Comparison of ENCODE assay signal across 20 cellular contexts in genomic region chr21:41582866-41583265, GRCh38.
DNase-seq lines count a peak whose midpoint lies in the region; ATAC-seq, FAIRE-seq and TF ChIP-seq lines count a peak whose summit lies in the region.
"Had no signal": no experiment of that assay in that cellular context is flagged by ENCODE, and none has a peak within 500 bp of the region (broad histone marks: within the 10 kb centered on the region; RNA-seq: fewer than 3 reads in every experiment).

No MANE protein-coding gene starts in this region.

- H3K4me2 ChIP-seq in A549, result peak overlapping the region; percentile 16; the same call in 2 of the 3 replicates
- H3K4me2 ChIP-seq in HepG2 (ENCODE audit: low read depth, low read length), result peak overlapping the region; percentile 73
- H3K4me2 ChIP-seq: GM23338 had no signal

- TF ChIP-seq EP300 in A549 (IDR thresholded peaks at IDR 0.05) (no peak), HepG2 (IDR thresholded peaks at IDR 0.05; ENCODE audit: low read depth in 2 of 2, low read length in 2 of 2) (no peak), HepG2 (CRISPR knock-in tag; IDR thresholded peaks at IDR 0.05; ENCODE audit: borderline replicate concordance) (no peak)

- H3K9me3 Mint-ChIP-seq in activated naive CD4-positive, alpha-beta T cell treated with anti-CD3 and anti-CD28 coated beads, Interleukin-2, amount 50 U/mL, for 72 hours, result peaks cover 4 to 5% of the 10 kb centered on the region in 2 donors

- intact Hi-C loops in body of pancreas (cut with DNase I) (no loop called here), HepG2 (cut with micrococcal nuclease; ENCODE audit: unreplicated experiment) (loop anchor here (1.0 kb wide), 1 partner anchor 26 kb away; no protein-coding TSS in a partner anchor), prostate gland (cut with DNase I) (no loop called here)

- H3K36me3 ChIP-seq in body of pancreas (replicated peaks in 1 of 2; ENCODE audit: insufficient read depth in 1 of 2, low read depth in 2 of 2), result no peaks in the 10 kb centered on the region
- H3K36me3 ChIP-seq in HepG2 (replicated peaks in 1 of 2; ENCODE audit: control insufficient read depth in 1 of 2, insufficient read depth in 2 of 2, low read length in 2 of 2), result no peaks in the 10 kb centered on the region
- H3K36me3 ChIP-seq in prostate gland, result no peaks in the 10 kb centered on the region
- no peaks in the 10 kb centered on the region for H3K36me3 ChIP-seq in BE2C

- ATAC-seq in A549, result no peak
- ATAC-seq in body of pancreas, result no peak
- peak; percentile 21 for ATAC-seq in HepG2
- no peak for ATAC-seq in activated naive CD4-positive, alpha-beta T cell treated with anti-CD3 and anti-CD28 coated beads, Interleukin-2, amount 50 U/mL, for 72 hours
- ATAC-seq in HG03439 (IDR thresholded peaks at IDR 0.05; ENCODE audit: unreplicated experiment), result no peak
- no peak for ATAC-seq in HG03095 (IDR thresholded peaks at IDR 0.05; ENCODE audit: unreplicated experiment)

- 83% methylated on average over 7 of the region's 7 CpGs for WGBS in A549 (ENCODE audit: missing lambda C conversion rate)
- 42 to 51% methylated on average over 7 of the region's 7 CpGs for WGBS in body of pancreas, 2 donors
- WGBS in HepG2 (ENCODE audit: low lambda C conversion rate), result 33% methylated on average over 5 of the region's 7 CpGs
- 70% methylated on average over 7 of the region's 7 CpGs for WGBS in prostate gland

- peaks cover 6% of the 10 kb centered on the region; the same call in 2 of the 3 replicates for H3K4me1 ChIP-seq in A549
- peaks cover 23% of the 10 kb centered on the region for H3K4me1 ChIP-seq in body of pancreas
- peaks cover 53% of the 10 kb centered on the region for H3K4me1 ChIP-seq in HepG2 (ENCODE audit: insufficient read depth, low read length)
- peaks cover 15% of the 10 kb centered on the region for H3K4me1 ChIP-seq in prostate gland (replicated peaks)
- no peaks in the 10 kb centered on the region for H3K4me1 ChIP-seq in BE2C

- H3K9me3 ChIP-seq in A549 (peaks cover 7% of the 10 kb centered on the region; the same call in 1 of the 3 replicates), body of pancreas (no peaks in the 10 kb centered on the region), HepG2 (ENCODE audit: low read length) (peaks cover 7% of the 10 kb centered on the region), prostate gland (no peaks in the 10 kb centered on the region), BE2C (no peaks in the 10 kb centered on the region; the same call in 1 of the 2 replicates)

- POLR2A ChIA-PET in A549 (lab: Yijun Ruan, JAX) (no interaction called here), HepG2 (lab: Yijun Ruan, JAX) (no interaction called here)

- no peak for TF ChIP-seq RAD21 in A549 (conservative IDR thresholded peaks at IDR 0.05 in 1 of 2, IDR thresholded peaks at IDR 0.05 in 1 of 2)
- no peak for TF ChIP-seq RAD21 in HepG2 (CRISPR knock-in tag; IDR thresholded peaks at IDR 0.05)

- BruUV-seq in HepG2 (replicated peaks; lab: Mats Ljungman, UMichigan), result no TSS peak

- in situ Hi-C loops in HepG2 (cut with HindIII; ENCODE audit: extremely low pct_ligation_motif_present, low pct_unique_long_range_greater_than_20kb), result no loop called here

- no peak for DNase-seq in A549 (ENCODE audit: low read depth in 1 of 2, low spot score in 1 of 2)
- DNase-seq in body of pancreas, result no peak
- DNase-seq in HepG2 (ENCODE audit: low spot score), result no peak
- DNase-seq in prostate gland (ENCODE audit: low spot score), result no peak
- DNase-seq in activated naive CD4-positive, alpha-beta T cell treated with anti-CD3 and anti-CD28 coated beads, Interleukin-2, amount 50 U/mL, for 72 hours (ENCODE audit: low spot score in 2 of 2), result no peak
- DNase-seq in BE2C, result no peak
- DNase-seq: DMS 273 treated with DMSO at 0.1 percent for 48 hours, GF-D8, MV-4-11, NCI-H2171 treated with DMSO at 0.1 percent for 48 hours, NCI-H446 treated with DMSO at 0.1 percent for 48 hours, NCI-H748 treated with DMSO at 0.1 percent for 48 hours, OCI-M1, Right ventricle myocardium superior had no signal

- H4K20me1 ChIP-seq in HepG2 (ENCODE audit: insufficient read depth, low read length), result no peaks in the 10 kb centered on the region

- CTCF ChIA-PET in A549 (lab: Yijun Ruan, JAX) (interaction anchor here (0.9 kb wide), 1 partner anchor 300 kb away, joined by 3 read pairs; no protein-coding TSS in a partner anchor), HepG2 (lab: Yijun Ruan, JAX; ENCODE audit: low intra/inter-chr PET ratio, low total read pairs) (no interaction called here)

- no peaks in the 10 kb centered on the region for H3K27me3 ChIP-seq in body of pancreas
- H3K27me3 ChIP-seq in HepG2 (ENCODE audit: control insufficient read depth in 1 of 2, insufficient read depth in 2 of 2, low read length in 2 of 2), result no peaks in the 10 kb centered on the region
- no peaks in the 10 kb centered on the region for H3K27me3 ChIP-seq in prostate gland (replicated peaks; ENCODE audit: insufficient read depth)
- H3K27me3 ChIP-seq in BE2C, result no peaks in the 10 kb centered on the region

- H3K79me2 ChIP-seq in HepG2 (ENCODE audit: insufficient read depth, low read length), result no peaks in the 10 kb centered on the region

- H2AFZ ChIP-seq in HepG2 (ENCODE audit: low read length), result no peak overlapping the region

- TF ChIP-seq POLR2A in A549 (IDR thresholded peaks at IDR 0.05; ENCODE audit: low read length) (no peak), body of pancreas (IDR thresholded peaks at IDR 0.05) (no peak), HepG2 (IDR thresholded peaks at IDR 0.05; ENCODE audit: insufficient read depth in 1 of 2, low read depth in 2 of 2, low read length in 2 of 2) (no peak), prostate gland (IDR thresholded peaks at IDR 0.05) (no peak)

- H3K36me3 Mint-ChIP-seq in activated naive CD4-positive, alpha-beta T cell treated with anti-CD3 and anti-CD28 coated beads, Interleukin-2, amount 50 U/mL, for 72 hours, result peaks cover 0 to 5% of the 10 kb centered on the region in 2 donors
- H3K36me3 Mint-ChIP-seq: CD14-positive monocyte had no signal

- TF ChIP-seq CTCF in A549 (IDR thresholded peaks at IDR 0.05), result no peak
- no peak for TF ChIP-seq CTCF in body of pancreas (IDR thresholded peaks at IDR 0.05)
- TF ChIP-seq CTCF in HepG2 (CRISPR knock-in tag; IDR thresholded peaks at IDR 0.05), result no peak
- no peak for TF ChIP-seq CTCF in prostate gland (IDR thresholded peaks at IDR 0.05)
- TF ChIP-seq CTCF in BE2C (IDR thresholded peaks at IDR 0.05; ENCODE audit: low read depth, low read length), result no peak

- FAIRE-seq in A549 (lab: Jason Lieb, UNC), result no peak
- no peak for FAIRE-seq in HepG2 (lab: Jason Lieb, UNC)
- FAIRE-seq: GM12892, K562 had no signal

- H3K27ac ChIP-seq in A549 (no peak overlapping the region), body of pancreas (peak overlapping the region; percentile 85 to 92 (median 88)), HepG2 (ENCODE audit: extremely low read length, insufficient read depth, low read length) (no peak overlapping the region), prostate gland (peak overlapping the region; percentile 59 to 81)

- H3K9ac ChIP-seq in HepG2 (ENCODE audit: insufficient read depth, low read depth, low read length), result no peak overlapping the region

- H3K4me3 ChIP-seq in A549 (no peak overlapping the region), body of pancreas (no peak overlapping the region), HepG2 (replicated peaks in 1 of 3; ENCODE audit: insufficient read depth in 1 of 3, low read depth in 2 of 3, low read length in 3 of 3) (no peak overlapping the region), prostate gland (no peak overlapping the region), BE2C (ENCODE audit: low read depth, low read length) (no peak overlapping the region)
- H3K4me3 ChIP-seq: GM23338, K562 had no signal

- H3K27ac Mint-ChIP-seq in activated naive CD4-positive, alpha-beta T cell treated with anti-CD3 and anti-CD28 coated beads, Interleukin-2, amount 50 U/mL, for 72 hours, result no peak overlapping the region
- H3K27ac Mint-ChIP-seq: CD14-positive monocyte, GM23338 had no signal

TF ChIP-seq in A549, 52 proteins besides CTCF, POLR2A, EP300 and RAD21 (continues in another document):
- no peak for TF ChIP-seq JUN (IDR thresholded peaks at IDR 0.05)
- no peak for TF ChIP-seq SREBF2 (IDR thresholded peaks at IDR 0.05)
- no peak for TF ChIP-seq ZC3H11A (IDR thresholded peaks at IDR 0.05)
- TF ChIP-seq CBX8 (IDR thresholded peaks at IDR 0.05), result no peak
- TF ChIP-seq CHD2 (IDR thresholded peaks at IDR 0.05; ENCODE audit: low read length, partially characterized antibody), result no peak
- no peak for TF ChIP-seq EHF (CRISPR knock-in tag; IDR thresholded peaks at IDR 0.05)

TF ChIP-seq in HepG2, 621 proteins besides CTCF, POLR2A, EP300 and RAD21 (continues in another document):
- TF ChIP-seq FOXP4 (CRISPR knock-in tag; IDR thresholded peaks at IDR 0.05) (no peak), ZBTB44 (CRISPR knock-in tag; IDR thresholded peaks at IDR 0.05) (no peak), ZNF33B (CRISPR knock-in tag; IDR thresholded peaks at IDR 0.05) (no peak), ZFP36 (IDR thresholded peaks at IDR 0.05; ENCODE audit: borderline replicate concordance, low read depth, low read length, partially characterized antibody) (no peak), MBD4 (IDR thresholded peaks at IDR 0.05; ENCODE audit: borderline replicate concordance, low read length) (no peak)

Comparison
In these comparisons a context has a peak if more than half of its experiments do, and no peak if none do; other contexts are left out.
1. H3K27ac ChIP-seq: peak in body of pancreas (4 of 4) and prostate gland (2 of 2); none in A549 (0 of 2) and HepG2 (single experiment).